In genomic region chr16:14502932-14503741, GRCh38 we compare ENCODE assay signal across 10 cellular contexts.
DNase-seq lines count a peak whose midpoint lies in the region; ATAC-seq and TF ChIP-seq lines count a peak whose summit lies in the region.
"Had no signal": no experiment of that assay in that cellular context is flagged by ENCODE, and none has a peak within 500 bp of the region (broad histone marks: within the 10 kb centered on the region; RNA-seq: fewer than 3 reads in every experiment).

No MANE protein-coding gene starts in this region.

- H3K9me3 Mint-ChIP-seq in chondrocyte (ENCODE audit: low read depth), result no peaks in the 10 kb centered on the region

- H3K4me1 Mint-ChIP-seq in chondrocyte (ENCODE audit: low read depth), result peaks cover 52% of the 10 kb centered on the region

- peak overlapping the region; percentile 64 for H3K27ac Mint-ChIP-seq in chondrocyte (ENCODE audit: unreplicated experiment)

- H3K27ac ChIP-seq in lower lobe of right lung, result no peak overlapping the region

- H3K9me3 ChIP-seq in lower lobe of right lung, result no peaks in the 10 kb centered on the region

- H3K4me3 ChIP-seq in lower lobe of right lung, result no peak overlapping the region

- H3K36me3 ChIP-seq in lower lobe of right lung, result no peaks in the 10 kb centered on the region

- TF ChIP-seq CTCF in chondrocyte (IDR thresholded peaks at IDR 0.05) (no peak), lower lobe of right lung (IDR thresholded peaks at IDR 0.05) (no peak)

- H3K4me1 ChIP-seq in lower lobe of right lung, result peaks cover 20% of the 10 kb centered on the region

- H3K27me3 Mint-ChIP-seq in chondrocyte (ENCODE audit: low read depth), result no peaks in the 10 kb centered on the region

- DNase-seq in A172 (ENCODE audit: low spot score) (peak; percentile 67), chondrocyte (ENCODE audit: low spot score) (no peak), amygdala (lab: John Stamatoyannopoulos, UW) (no peak), T-helper 9 cell (no peak), lower lobe of right lung (no peak)
- DNase-seq: SHP77; stimulated activated CD4-positive, alpha-beta T cell treated with anti-CD3 and anti-CD28 coated beads, Interleukin-2, amount 100 ng/mL, for 24 hours had no signal

- intact Hi-C loops in lower lobe of right lung (cut with DNase I), result no loop called here

- ATAC-seq in GM19397 (IDR thresholded peaks at IDR 0.05; ENCODE audit: unreplicated experiment), result peak; percentile 58
- peak; percentile 50 for ATAC-seq in HG03135 (IDR thresholded peaks at IDR 0.05; ENCODE audit: unreplicated experiment)
- ATAC-seq in lower lobe of right lung, result no peak
- ATAC-seq in GM19324 (IDR thresholded peaks at IDR 0.05; ENCODE audit: low FRiP score, unreplicated experiment), result no peak

- H3K36me3 Mint-ChIP-seq in chondrocyte (ENCODE audit: low read depth), result no peaks in the 10 kb centered on the region

- no peaks in the 10 kb centered on the region for H3K27me3 ChIP-seq in lower lobe of right lung (ENCODE audit: low read depth)

- H3K4me3 Mint-ChIP-seq in chondrocyte (ENCODE audit: unreplicated experiment), result no peak overlapping the region

Comparison
In these comparisons a context has a peak if more than half of its experiments do, and no peak if none do; other contexts are left out.
1. ATAC-seq: peak in GM19397 (single experiment) and HG03135 (single experiment); none in lower lobe of right lung (0 of 2) and GM19324 (single experiment).